9 cellular contexts compared by ENCODE assay signal in genomic region chr2:160394153-160394552, GRCh38.
A peak's percentile ranks its signal among the peaks of the same experiment; 100 is the strongest.
DNase-seq lines count a peak whose midpoint lies in the region; ATAC-seq and TF ChIP-seq lines count a peak whose summit lies in the region.
"Had no signal": no experiment of that assay in that cellular context is flagged by ENCODE, and none has a peak within 500 bp of the region (broad histone marks: within the 10 kb centered on the region; RNA-seq: fewer than 3 reads in every experiment).

No MANE protein-coding gene starts in this region.

- H3K36me3 Mint-ChIP-seq in WTC11: peaks cover 3% of the 10 kb centered on the region

- ATAC-seq in GM19397 (IDR thresholded peaks at IDR 0.05; ENCODE audit: unreplicated experiment): peak; percentile 99
- ATAC-seq in HG03342 (IDR thresholded peaks at IDR 0.05; ENCODE audit: unreplicated experiment): peak; percentile 98
- no peak for ATAC-seq in WTC11
- ATAC-seq in upper lobe of right lung: peak; percentile 78

- H3K9me3 ChIP-seq in upper lobe of right lung (no peaks in the 10 kb centered on the region), WERI-Rb-1 (ENCODE audit: severe bottlenecking) (no peaks in the 10 kb centered on the region)

- DNase-seq in CD1c-positive myeloid dendritic cell (ENCODE audit: extremely low spot score) (peak; percentile 28), WTC11 (ENCODE audit: low spot score) (no peak), upper lobe of right lung (no peak), HUDEP-2 (lab: John Stamatoyannopoulos, UW; ENCODE audit: unreplicated experiment in 76 of 76) (no peak), WERI-Rb-1 (no peak), DMS153 (lab: John Stamatoyannopoulos, UW) (no peak)

- H3K27me3 ChIP-seq in upper lobe of right lung (no peaks in the 10 kb centered on the region), WERI-Rb-1 (ENCODE audit: insufficient read depth, low read depth, severe bottlenecking) (no peaks in the 10 kb centered on the region)

- H3K27ac ChIP-seq in upper lobe of right lung: no peak overlapping the region
- no peak overlapping the region for H3K27ac ChIP-seq in WERI-Rb-1

- H3K4me1 Mint-ChIP-seq in WTC11: peaks cover 48% of the 10 kb centered on the region
- H3K4me1 Mint-ChIP-seq: neural crest cell had no signal

- peaks cover 3% of the 10 kb centered on the region; the same call in 1 of the 2 replicates for H3K9me3 Mint-ChIP-seq in WTC11
- H3K9me3 Mint-ChIP-seq: neural crest cell had no signal

- H3K4me1 ChIP-seq in upper lobe of right lung: peaks cover 61% of the 10 kb centered on the region

- TF ChIP-seq CTCF in WTC11 (IDR thresholded peaks at IDR 0.05) (no peak), upper lobe of right lung (IDR thresholded peaks at IDR 0.05) (no peak), WERI-Rb-1 (IDR thresholded peaks at IDR 0.05; ENCODE audit: low read depth, low read length) (no peak)

- CTCF ChIA-PET in WTC11 (lab: Charles Lee): no interaction called here

- intact Hi-C loops in upper lobe of right lung (cut with DNase I): no loop called here

- H3K4me3 Mint-ChIP-seq in WTC11: no peak overlapping the region
- H3K4me3 Mint-ChIP-seq: neural crest cell had no signal

- H3K27me3 Mint-ChIP-seq in WTC11 (ENCODE audit: low read depth): no peaks in the 10 kb centered on the region

- POLR2A ChIA-PET in WTC11 (lab: Charles Lee): no interaction called here

- H3K36me3 ChIP-seq in upper lobe of right lung: no peaks in the 10 kb centered on the region
- no peaks in the 10 kb centered on the region for H3K36me3 ChIP-seq in WERI-Rb-1

- H3K4me3 ChIP-seq in upper lobe of right lung (no peak overlapping the region), WERI-Rb-1 (ENCODE audit: low read depth, low read length) (no peak overlapping the region)

- peak overlapping the region; percentile 75 for H3K27ac Mint-ChIP-seq in WTC11

TF ChIP-seq in WTC11, 78 proteins besides CTCF, POLR2A, EP300 and RAD21:
- TF ChIP-seq ZBTB43 (CRISPR knock-in tag; IDR thresholded peaks at IDR 0.05): no peak
- TF ChIP-seq ATF2 (CRISPR knock-in tag; IDR thresholded peaks at IDR 0.05; ENCODE audit: borderline replicate concordance, low read depth): no peak
